ENCODE assay signal across 8 cellular contexts in the genomic region with DNA sequence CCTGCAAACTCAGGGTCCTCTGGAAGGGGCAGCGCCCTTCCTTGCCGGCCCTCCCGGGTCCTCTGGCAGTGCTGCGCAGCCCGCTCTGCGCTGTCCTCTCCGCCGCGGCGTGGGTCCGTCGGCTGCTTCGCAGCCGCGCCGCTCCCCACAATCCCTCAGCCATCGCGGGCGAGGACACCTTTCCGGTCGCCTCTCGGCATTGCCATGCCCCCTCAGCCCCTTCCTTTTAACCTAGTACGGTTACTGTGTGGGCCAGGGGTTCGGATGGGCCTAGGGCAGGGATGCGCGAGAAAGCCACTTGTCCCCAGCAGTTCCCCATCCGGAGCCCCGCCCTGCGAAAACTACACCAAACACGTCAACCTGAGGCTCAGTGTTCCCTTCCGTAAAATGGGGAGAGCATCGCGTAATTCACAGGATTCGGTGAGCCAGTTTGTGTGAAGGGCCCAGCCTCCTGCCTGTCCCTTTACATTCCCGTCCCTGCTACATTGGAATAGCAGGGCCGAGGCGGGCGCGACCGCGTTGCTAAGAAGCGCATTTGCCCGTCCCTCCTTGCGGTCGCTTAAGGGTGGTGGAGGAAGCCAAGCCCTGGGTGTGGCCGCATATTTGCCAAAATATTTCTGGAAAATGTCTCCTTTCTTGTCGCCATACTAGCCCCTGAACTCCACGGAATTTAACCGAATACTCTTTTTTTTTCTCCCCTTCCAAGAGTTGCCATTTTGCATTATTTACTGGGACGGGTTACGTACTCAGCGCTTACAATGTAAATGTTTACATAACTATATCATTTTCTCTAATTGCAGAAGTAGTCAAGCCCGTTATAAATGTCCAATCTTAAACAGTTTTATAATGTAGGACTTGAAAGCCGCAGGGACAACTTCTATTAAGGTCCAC. TPM values are rescaled to one million over a fixed set of nuclear protein-coding genes. Genes with fewer than 3 reads are reported as not detected.
DNase-seq lines count a peak whose midpoint lies in the region; ATAC-seq and TF ChIP-seq lines count a peak whose summit lies in the region.

No MANE protein-coding gene starts in this region.

- peak overlapping the region; percentile 72 for H3K9ac ChIP-seq in OCI-LY3 (ENCODE audit: low read length)
- no peak overlapping the region for H3K9ac ChIP-seq in rectal smooth muscle tissue (ENCODE audit: low read length)

- H3K4me1 ChIP-seq in BE2C (peaks cover 14% of the 10 kb centered on the region), OCI-LY3 (ENCODE audit: low read length) (peaks cover 20% of the 10 kb centered on the region), left ventricle myocardium inferior (peaks cover 50% of the 10 kb centered on the region), rectal smooth muscle tissue (ENCODE audit: control insufficient read depth, insufficient read depth, low read length) (peaks cover 21% of the 10 kb centered on the region)

- TF ChIP-seq CTCF in BE2C (IDR thresholded peaks at IDR 0.05; ENCODE audit: low read depth, low read length) (peak; percentile 24; the same call in 1 of the 2 replicates), OCI-LY3 (IDR thresholded peaks at IDR 0.05; ENCODE audit: low read depth, low read length) (no peak), left ventricle myocardium inferior (IDR thresholded peaks at IDR 0.05; ENCODE audit: borderline replicate concordance) (no peak)

- no peaks in the 10 kb centered on the region for H3K9me3 Mint-ChIP-seq in activated naive CD4-positive, alpha-beta T cell treated with anti-CD3 and anti-CD28 coated beads, Interleukin-2, amount 50 U/mL, for 24 hours

- H3K4me3 ChIP-seq in BE2C (ENCODE audit: low read depth, low read length) (peak overlapping the region; percentile 45), OCI-LY3 (ENCODE audit: low read length) (peak overlapping the region; percentile 82), left ventricle myocardium inferior (peak overlapping the region; percentile 67), rectal smooth muscle tissue (ENCODE audit: low read length) (peak overlapping the region; percentile 64)

- peaks cover 30% of the 10 kb centered on the region for H3K4me1 Mint-ChIP-seq in activated naive CD4-positive, alpha-beta T cell treated with anti-CD3 and anti-CD28 coated beads, Interleukin-2, amount 50 U/mL, for 24 hours

- no peaks in the 10 kb centered on the region for H3K79me2 ChIP-seq in OCI-LY3 (ENCODE audit: low read length)

- no peaks in the 10 kb centered on the region for H3K36me3 Mint-ChIP-seq in activated naive CD4-positive, alpha-beta T cell treated with anti-CD3 and anti-CD28 coated beads, Interleukin-2, amount 50 U/mL, for 24 hours

- DNase-seq in BE2C = peak; percentile 58
- DNase-seq in left ventricle myocardium inferior = peak; percentile 50

- H3K36me3 ChIP-seq in BE2C (no peaks in the 10 kb centered on the region), OCI-LY3 (replicated peaks; ENCODE audit: low read depth, low read length) (no peaks in the 10 kb centered on the region), left ventricle myocardium inferior (no peaks in the 10 kb centered on the region), rectal smooth muscle tissue (ENCODE audit: control insufficient read depth, insufficient read depth, low read length) (no peaks in the 10 kb centered on the region)

- H3K9me3 ChIP-seq in BE2C (no peaks in the 10 kb centered on the region), OCI-LY3 (ENCODE audit: insufficient read depth, low read length) (no peaks in the 10 kb centered on the region), left ventricle myocardium inferior (replicated peaks) (no peaks in the 10 kb centered on the region)

- H3K27ac ChIP-seq in OCI-LY3 (ENCODE audit: low read length) = peak overlapping the region; percentile 51
- peak overlapping the region; percentile 90 for H3K27ac ChIP-seq in left ventricle myocardium inferior (replicated peaks)
- peak overlapping the region; percentile 41 for H3K27ac ChIP-seq in rectal smooth muscle tissue (ENCODE audit: low read depth, low read length)

- H3K4me3 Mint-ChIP-seq in activated naive CD4-positive, alpha-beta T cell treated with anti-CD3 and anti-CD28 coated beads, Interleukin-2, amount 50 U/mL, for 24 hours = peak overlapping the region; percentile 95

- H3K27me3 Mint-ChIP-seq in activated naive CD4-positive, alpha-beta T cell treated with anti-CD3 and anti-CD28 coated beads, Interleukin-2, amount 50 U/mL, for 24 hours = peaks cover 22% of the 10 kb centered on the region

- no peaks in the 10 kb centered on the region for H3K27me3 ChIP-seq in BE2C
- peaks cover 4% of the 10 kb centered on the region; the same call in 1 of the 2 replicates for H3K27me3 ChIP-seq in OCI-LY3 (ENCODE audit: low read depth, low read length)
- H3K27me3 ChIP-seq in left ventricle myocardium inferior (ENCODE audit: low read depth) = peaks cover 29% of the 10 kb centered on the region
- no peaks in the 10 kb centered on the region for H3K27me3 ChIP-seq in rectal smooth muscle tissue (ENCODE audit: control insufficient read depth, insufficient read depth, low read length)

- peak; percentile 1 for ATAC-seq in GM19397 (IDR thresholded peaks at IDR 0.05; ENCODE audit: unreplicated experiment)
- ATAC-seq in HG02610 (IDR thresholded peaks at IDR 0.05; ENCODE audit: unreplicated experiment) = no peak
- no peak for ATAC-seq in HG02678 (IDR thresholded peaks at IDR 0.05; ENCODE audit: unreplicated experiment)

- H3K4me2 ChIP-seq in OCI-LY3 (ENCODE audit: low read length) = peak overlapping the region; percentile 98

- peak overlapping the region; percentile 75 for H3K27ac Mint-ChIP-seq in activated naive CD4-positive, alpha-beta T cell treated with anti-CD3 and anti-CD28 coated beads, Interleukin-2, amount 50 U/mL, for 24 hours

- intact Hi-C loops in left ventricle myocardium inferior (cut with micrococcal nuclease) = no loop called here

- H4K20me1 ChIP-seq in OCI-LY3 (ENCODE audit: insufficient read depth, low read length) = no peaks in the 10 kb centered on the region

- peak overlapping the region; percentile 85 for H2AFZ ChIP-seq in OCI-LY3 (ENCODE audit: low read depth, low read length)

RNA-seq across cellular contexts. Expression of a gene that starts 13.2 kb away (rescaled TPM):
- polyA plus RNA-seq in BE2C (2012; ENCODE audit: insufficient read depth, insufficient read length, low read depth) = 9.3 TPM
- total RNA-seq in left ventricle myocardium inferior = 50.6 TPM

RNA-seq across cellular contexts. Expression of a gene that starts 23.8 kb away (rescaled TPM):
- polyA plus RNA-seq in BE2C (2012; ENCODE audit: insufficient read depth, insufficient read length, low read depth) = 506 TPM
- 895 TPM for total RNA-seq in left ventricle myocardium inferior

RNA-seq across cellular contexts. Expression of a gene that starts 53.5 kb away (rescaled TPM):
- polyA plus RNA-seq in BE2C (2012; ENCODE audit: insufficient read depth, insufficient read length, low read depth) = 175 TPM
- total RNA-seq in left ventricle myocardium inferior = 50.1 TPM
